ENCODE assay signal across 8 cellular contexts in genomic region chr19:4337906-4338440, GRCh38. TPM values are rescaled to one million over a fixed set of nuclear protein-coding genes. Genes with fewer than 3 reads are reported as not detected.
A peak's percentile ranks its signal among the peaks of the same experiment; 100 is the strongest.
DNase-seq lines count a peak whose midpoint lies in the region; TF ChIP-seq lines count a peak whose summit lies in the region.

No MANE protein-coding gene starts in this region.

- peak overlapping the region; percentile 7 for H3K27ac ChIP-seq in substantia nigra (ENCODE audit: low read depth, low read length, poor library complexity, severe bottlenecking)

- no peak for TF ChIP-seq CTCF in kidney epithelial cell (IDR thresholded peaks at IDR 0.05; ENCODE audit: insufficient read depth, low read length, poor library complexity, severe bottlenecking)
- TF ChIP-seq CTCF in GM10266 (IDR thresholded peaks at IDR 0.05; ENCODE audit: control insufficient read depth, insufficient read depth, low read depth, missing control alignments): no peak
- TF ChIP-seq CTCF in BE2C (IDR thresholded peaks at IDR 0.05; ENCODE audit: low read depth, low read length): no peak

- peaks cover 2% of the 10 kb centered on the region for H3K36me3 Mint-ChIP-seq in activated T-cell treated with anti-CD3 and anti-CD28 coated beads, Interleukin-2, amount 50 U/mL, for 24 hours (ENCODE audit: low read depth)
- H3K36me3 Mint-ChIP-seq in activated naive CD8-positive, alpha-beta T cell treated with anti-CD3 and anti-CD28 coated beads for 36 hours: peaks cover 22% of the 10 kb centered on the region

- peaks cover 8% of the 10 kb centered on the region for H3K9me3 Mint-ChIP-seq in activated T-cell treated with anti-CD3 and anti-CD28 coated beads, Interleukin-2, amount 50 U/mL, for 24 hours
- H3K9me3 Mint-ChIP-seq in activated naive CD8-positive, alpha-beta T cell treated with anti-CD3 and anti-CD28 coated beads for 36 hours: peaks cover 8% of the 10 kb centered on the region

- H3K4me1 ChIP-seq in BE2C: peaks cover 4% of the 10 kb centered on the region; the same call in 1 of the 2 replicates

- peak; percentile 61 for DNase-seq in activated T-cell treated with anti-CD3 and anti-CD28 coated beads, Interleukin-2, amount 50 U/mL, for 24 hours
- DNase-seq in activated T-cell treated with anti-CD3 and anti-CD28 coated beads, Interleukin-2, amount 50 U/mL, for 1 hour: no peak
- no peak for DNase-seq in activated naive CD8-positive, alpha-beta T cell treated with anti-CD3 and anti-CD28 coated beads for 36 hours
- DNase-seq in kidney epithelial cell (ENCODE audit: low read depth): no peak
- no peak for DNase-seq in substantia nigra (lab: John Stamatoyannopoulos, UW)
- DNase-seq in GM10266 (ENCODE audit: extremely low spot score): no peak
- no peak for DNase-seq in BE2C
- no peak for DNase-seq in superior temporal gyrus (ENCODE audit: extremely low spot score)

- H3K9me3 ChIP-seq in BE2C: no peaks in the 10 kb centered on the region

- H3K27me3 ChIP-seq in kidney epithelial cell (ENCODE audit: control insufficient read depth, insufficient read depth, low read length) (no peaks in the 10 kb centered on the region), BE2C (no peaks in the 10 kb centered on the region)

- no peaks in the 10 kb centered on the region for H3K27me3 Mint-ChIP-seq in activated T-cell treated with anti-CD3 and anti-CD28 coated beads, Interleukin-2, amount 50 U/mL, for 24 hours
- no peaks in the 10 kb centered on the region for H3K27me3 Mint-ChIP-seq in activated naive CD8-positive, alpha-beta T cell treated with anti-CD3 and anti-CD28 coated beads for 36 hours

- H3K36me3 ChIP-seq in kidney epithelial cell (ENCODE audit: control insufficient read depth, insufficient read depth, low read length) (no peaks in the 10 kb centered on the region), BE2C (no peaks in the 10 kb centered on the region)

- H3K27ac Mint-ChIP-seq in activated T-cell treated with anti-CD3 and anti-CD28 coated beads, Interleukin-2, amount 50 U/mL, for 24 hours: peak overlapping the region; percentile 88
- H3K27ac Mint-ChIP-seq in activated naive CD8-positive, alpha-beta T cell treated with anti-CD3 and anti-CD28 coated beads for 36 hours: peak overlapping the region; percentile 88

- H3K4me1 Mint-ChIP-seq in activated T-cell treated with anti-CD3 and anti-CD28 coated beads, Interleukin-2, amount 50 U/mL, for 24 hours (ENCODE audit: low read depth): peaks cover 22% of the 10 kb centered on the region
- peaks cover 17% of the 10 kb centered on the region for H3K4me1 Mint-ChIP-seq in activated naive CD8-positive, alpha-beta T cell treated with anti-CD3 and anti-CD28 coated beads for 36 hours

- peak overlapping the region; percentile 85 for H3K4me3 Mint-ChIP-seq in activated T-cell treated with anti-CD3 and anti-CD28 coated beads, Interleukin-2, amount 50 U/mL, for 24 hours
- H3K4me3 Mint-ChIP-seq in activated naive CD8-positive, alpha-beta T cell treated with anti-CD3 and anti-CD28 coated beads for 36 hours: peak overlapping the region; percentile 83

- H3K4me3 ChIP-seq in kidney epithelial cell (ENCODE audit: low read depth, low read length) (peak overlapping the region; percentile 64), BE2C (ENCODE audit: low read depth, low read length) (no peak overlapping the region)

RNA-seq across cellular contexts. Expression of gene STAP2, which starts 0.7 kb away (rescaled TPM):
- total RNA-seq in activated naive CD8-positive, alpha-beta T cell treated with anti-CD3 and anti-CD28 coated beads for 36 hours: 10 to 100 TPM; 12.3 to 13.1 TPM
- 78.5 and 84.8 TPM in 2 replicates for total RNA-seq in kidney epithelial cell
- 1.5 TPM for polyA plus RNA-seq in BE2C (2012; ENCODE audit: insufficient read depth, insufficient read length, low read depth)

RNA-seq across cellular contexts. Expression of gene MPND, which starts 5.4 kb away (rescaled TPM):
- total RNA-seq in activated naive CD8-positive, alpha-beta T cell treated with anti-CD3 and anti-CD28 coated beads for 36 hours: 10 to 100 TPM; 15.6 to 18.8 TPM
- 6.4 and 6.6 TPM in 2 replicates for total RNA-seq in kidney epithelial cell
- polyA plus RNA-seq in BE2C (2012; ENCODE audit: insufficient read depth, insufficient read length, low read depth): 43.6 TPM

RNA-seq across cellular contexts. Expression of gene FSD1, which starts 33.6 kb away (rescaled TPM):
- total RNA-seq in activated naive CD8-positive, alpha-beta T cell treated with anti-CD3 and anti-CD28 coated beads for 36 hours: 10 to 100 TPM; 21.0 to 21.3 TPM
- total RNA-seq in kidney epithelial cell: 11.3 and 13.2 TPM in 2 replicates
- 152 TPM for polyA plus RNA-seq in BE2C (2012; ENCODE audit: insufficient read depth, insufficient read length, low read depth)

RNA-seq across cellular contexts. Expression of gene TMIGD2, which starts 35.8 kb away (rescaled TPM):
- total RNA-seq in activated naive CD8-positive, alpha-beta T cell treated with anti-CD3 and anti-CD28 coated beads for 36 hours: 10 to 100 TPM; 12.6 to 14.7 TPM
- total RNA-seq in kidney epithelial cell: not detected in 2 replicates
- 4.5 TPM for polyA plus RNA-seq in BE2C (2012; ENCODE audit: insufficient read depth, insufficient read length, low read depth)

RNA-seq across cellular contexts. Expression of gene SHD, which starts 58.9 kb away (rescaled TPM):
- total RNA-seq in activated naive CD8-positive, alpha-beta T cell treated with anti-CD3 and anti-CD28 coated beads for 36 hours: not detected
- total RNA-seq in kidney epithelial cell: not detected in 2 replicates
- 431 TPM for polyA plus RNA-seq in BE2C (2012; ENCODE audit: insufficient read depth, insufficient read length, low read depth)
